14 cellular contexts compared by ENCODE assay signal in genomic region chr17:30954046-30954805, GRCh38. TPM values are rescaled to one million over a fixed set of nuclear protein-coding genes. Genes with fewer than 3 reads are reported as not detected.
A peak's percentile ranks its signal among the peaks of the same experiment; 100 is the strongest.
DNase-seq lines count a peak whose midpoint lies in the region; ATAC-seq and TF ChIP-seq lines count a peak whose summit lies in the region.
"Had no signal": no experiment of that assay in that cellular context is flagged by ENCODE, and none has a peak within 500 bp of the region (broad histone marks: within the 10 kb centered on the region; RNA-seq: fewer than 3 reads in every experiment).

No MANE protein-coding gene starts in this region.

- H3K4me3 Mint-ChIP-seq in CD14-positive monocyte = peak overlapping the region; percentile 64 to 78
- H3K4me3 Mint-ChIP-seq: activated CD8-positive, alpha-beta memory T cell treated with anti-CD3 and anti-CD28 coated beads, Interleukin-2, amount 10 ng/mL, durations not matched to agents 7 days and 5 days; natural killer cell treated with Interleukin-12 subunit alpha and Interleukin-12 subunit beta and Interleukin-15 and Interleukin-18, amount 100 ng/mL, for 72 hours had no signal

- peaks cover 36 to 63% of the 10 kb centered on the region in 2 donors for H3K36me3 Mint-ChIP-seq in CD14-positive monocyte
- H3K36me3 Mint-ChIP-seq: activated CD8-positive, alpha-beta memory T cell treated with anti-CD3 and anti-CD28 coated beads, Interleukin-2, amount 10 ng/mL, durations not matched to agents 7 days and 5 days; natural killer cell treated with Interleukin-12 subunit alpha and Interleukin-12 subunit beta and Interleukin-15 and Interleukin-18, amount 100 ng/mL, for 72 hours had no signal

- no peak overlapping the region for H3K4me3 ChIP-seq in OCI-LY7 (ENCODE audit: low read depth, low read length, poor library complexity, severe bottlenecking)
- no peak overlapping the region for H3K4me3 ChIP-seq in gastroesophageal sphincter
- H3K4me3 ChIP-seq: stomach had no signal

- H3K27me3 Mint-ChIP-seq in CD14-positive monocyte (ENCODE audit: low read depth in 3 of 3) = peaks cover 0 to 6% (median 4%) of the 10 kb centered on the region in 3 donors

- peaks cover 93% of the 10 kb centered on the region for H3K4me1 Mint-ChIP-seq in CD14-positive monocyte
- H3K4me1 Mint-ChIP-seq: activated CD8-positive, alpha-beta memory T cell treated with anti-CD3 and anti-CD28 coated beads, Interleukin-2, amount 10 ng/mL, durations not matched to agents 7 days and 5 days had no signal

- H3K9me3 ChIP-seq in OCI-LY7 (ENCODE audit: low read length) (0 out of 2 replicates have a peak, but pooled peaks cover 6% of the 10 kb centered on the region), gastroesophageal sphincter (no peaks in the 10 kb centered on the region)
- H3K9me3 ChIP-seq: stomach had no signal

- intact Hi-C loops in CD14-positive monocyte (cut with micrococcal nuclease) = loop anchor here (1.0 to 10.0 kb wide), 5 partner anchors 16 to 538 kb away; partner anchors contain the start of gene EVI2B (in 1 of the 2)
- intact Hi-C loops in OCI-LY7 (cut with micrococcal nuclease; ENCODE audit: unreplicated experiment) = no loop called here
- intact Hi-C loops in posterior vena cava (cut with DNase I) = no loop called here

- H3K27me3 ChIP-seq in gastroesophageal sphincter = no peaks in the 10 kb centered on the region
- H3K27me3 ChIP-seq: stomach had no signal

- 76 to 100% methylated on average over 1 to 2 of the region's 6 CpGs for WGBS in gastroesophageal sphincter (ENCODE audit: low coverage in 1 of 2), 2 donors

- H3K4me2 ChIP-seq in OCI-LY7 (ENCODE audit: low read length) = peak overlapping the region; percentile 21

- DNase-seq in CD14-positive monocyte (ENCODE audit: low spot score) = peak; percentile 61
- no peak for DNase-seq in OCI-LY7 (ENCODE audit: low spot score)
- DNase-seq in posterior vena cava (ENCODE audit: low spot score) = peak; percentile 49
- DNase-seq in NCI-H524 treated with DMSO at 0.1 percent for 48 hours (lab: John Stamatoyannopoulos, UW) = no peak
- DNase-seq in stimulated activated naive CD4-positive, alpha-beta T cell treated with Interleukin-2 at 50 U/mL for 16 hours (lab: John Stamatoyannopoulos, UW) = no peak
- no peak for DNase-seq in NCI-H1694 treated with DMSO at 0.1 percent for 48 hours (lab: John Stamatoyannopoulos, UW)
- DNase-seq: activated CD8-positive, alpha-beta memory T cell treated with anti-CD3 and anti-CD28 coated beads, Interleukin-2, amount 10 ng/mL, durations not matched to agents 7 days and 5 days; NCI-H1105; NCI-H748 treated with DMSO at 0.1 percent for 48 hours; stomach; T-helper 1 cell had no signal

- H3K9me3 Mint-ChIP-seq in CD14-positive monocyte = peaks cover 0 to 3% (median 0%) of the 10 kb centered on the region in 7 donors
- H3K9me3 Mint-ChIP-seq: natural killer cell treated with Interleukin-12 subunit alpha and Interleukin-12 subunit beta and Interleukin-15 and Interleukin-18, amount 100 ng/mL, for 72 hours had no signal

- H3K9me2 ChIP-seq in OCI-LY7 (ENCODE audit: insufficient read depth, low read length) = no peaks in the 10 kb centered on the region

- H3K27ac ChIP-seq in OCI-LY7 (ENCODE audit: low read depth, low read length, poor library complexity, severe bottlenecking) (peak overlapping the region; percentile 12), gastroesophageal sphincter (peak overlapping the region in 3 of 4 donors; percentile 22 to 48 (median 23))

- TF ChIP-seq POLR2A in gastroesophageal sphincter (IDR thresholded peaks at IDR 0.05) = no peak

- POLR2A ChIA-PET in OCI-LY7 (lab: Charles Lee) = no interaction called here

- no peak for TF ChIP-seq CTCF in CD14-positive monocyte (IDR thresholded peaks at IDR 0.05)
- TF ChIP-seq CTCF in OCI-LY7 (conservative IDR thresholded peaks at IDR 0.05; ENCODE audit: low read length) = no peak
- TF ChIP-seq CTCF in gastroesophageal sphincter (IDR thresholded peaks at IDR 0.05) = no peak

- no peak for TF ChIP-seq EP300 in gastroesophageal sphincter (IDR thresholded peaks at IDR 0.05)

- H3K27ac Mint-ChIP-seq in CD14-positive monocyte = peak overlapping the region; percentile 95 to 99 (median 97)
- H3K27ac Mint-ChIP-seq: activated CD8-positive, alpha-beta memory T cell treated with anti-CD3 and anti-CD28 coated beads, Interleukin-2, amount 10 ng/mL, durations not matched to agents 7 days and 5 days; natural killer cell treated with Interleukin-12 subunit alpha and Interleukin-12 subunit beta and Interleukin-15 and Interleukin-18, amount 100 ng/mL, for 72 hours had no signal

- H2AFZ ChIP-seq in OCI-LY7 (ENCODE audit: low read length) = peak overlapping the region; percentile 27; the same call in 1 of the 2 replicates

- H3K79me2 ChIP-seq in OCI-LY7 (ENCODE audit: insufficient read depth, low read depth, low read length) = no peaks in the 10 kb centered on the region

- H3K36me3 ChIP-seq in OCI-LY7 (ENCODE audit: insufficient read depth, low read length) = no peaks in the 10 kb centered on the region
- H3K36me3 ChIP-seq in gastroesophageal sphincter = no peaks in the 10 kb centered on the region
- H3K36me3 ChIP-seq: stomach had no signal

- H4K20me1 ChIP-seq in OCI-LY7 (ENCODE audit: insufficient read depth, low read length) = no peaks in the 10 kb centered on the region

- no TSS peak for BruUV-seq in OCI-LY7 (replicated peaks; lab: Mats Ljungman, UMichigan)

- CTCF ChIA-PET in OCI-LY7 (lab: Charles Lee; ENCODE audit: unreplicated experiment) = no interaction called here

- H3K4me1 ChIP-seq in OCI-LY7 (ENCODE audit: insufficient read depth, low read length, poor library complexity, severe bottlenecking) (peaks cover 58% of the 10 kb centered on the region), gastroesophageal sphincter (peaks cover 0 to 15% (median 3%) of the 10 kb centered on the region in 3 donors)

- no peak for ATAC-seq in gastroesophageal sphincter
- no peak for ATAC-seq in GM21360 (IDR thresholded peaks at IDR 0.05; ENCODE audit: unreplicated experiment)
- ATAC-seq: activated CD8-positive, alpha-beta memory T cell treated with anti-CD3 and anti-CD28 coated beads, Interleukin-2, amount 10 ng/mL, durations not matched to agents 7 days and 5 days; natural killer cell treated with Interleukin-12 subunit alpha and Interleukin-12 subunit beta and Interleukin-15 and Interleukin-18, amount 100 ng/mL, for 72 hours had no signal

RNA-seq across cellular contexts. Expression of gene RNF135, which starts 16.6 kb away (rescaled TPM):
- polyA plus RNA-seq in CD14-positive monocyte = 10 to 100 TPM; 51.4 to 66.6 TPM
- not detected in 2 replicates for total RNA-seq in OCI-LY7 (2014; rRNA removed; shearing (Covaris generic))
- 0.29 TPM in 1 of 2 replicates, not detected in the other for total RNA-seq in OCI-LY7 (2022)
- total RNA-seq in gastroesophageal sphincter = 10 to 100 TPM; 18.2 to 22.3 (median 20.3) TPM
- 10 to 100 TPM; 16.7 to 23.6 TPM for total RNA-seq in posterior vena cava

RNA-seq across cellular contexts. Expression of gene ADAP2, which starts 32.5 kb away (rescaled TPM):
- 10 to 100 TPM; 36.1 to 39.8 TPM for polyA plus RNA-seq in CD14-positive monocyte
- 1.4 TPM in 1 of 2 replicates, not detected in the other for total RNA-seq in OCI-LY7 (2014; rRNA removed; shearing (Covaris generic))
- total RNA-seq in OCI-LY7 (2022) (2.6 and 2.8 TPM in 2 replicates), gastroesophageal sphincter (10 to 100 TPM; 10.6 to 20.9 (median 12.6) TPM), posterior vena cava (10 to 100 TPM; 18.8 to 28.1 TPM)

RNA-seq across cellular contexts. Expression of gene TEFM, which starts 48.2 kb away (rescaled TPM):
- polyA plus RNA-seq in CD14-positive monocyte = 10 to 100 TPM in 1 of 2 donors, 1 to 10 TPM in 1; 6.5 to 14.6 TPM
- total RNA-seq in OCI-LY7 (2014; rRNA removed; shearing (Covaris generic)) = 13.1 and 14.8 TPM in 2 replicates
- total RNA-seq in OCI-LY7 (2022) (14.9 and 19.9 TPM in 2 replicates), gastroesophageal sphincter (10 to 100 TPM in 1 of 4 donors, 1 to 10 TPM in 3; 4.8 to 14.9 (median 7.5) TPM), posterior vena cava (10 to 100 TPM; 15.1 to 15.8 TPM)

Comparison
In these comparisons a context has a peak if more than half of its experiments do, and no peak if none do; other contexts are left out.
1. DNase-seq: peak in CD14-positive monocyte (single experiment) and posterior vena cava (single experiment); none in OCI-LY7 (single experiment), NCI-H524 treated with DMSO at 0.1 percent for 48 hours (single experiment), stimulated activated naive CD4-positive, alpha-beta T cell treated with Interleukin-2 at 50 U/mL for 16 hours (single experiment) and NCI-H1694 treated with DMSO at 0.1 percent for 48 hours (single experiment).
2. RNA of gene RNF135, which starts 16.6 kb away (total RNA-seq): 16.7 to 23.6 TPM in posterior vena cava and 18.2 to 22.3 TPM in gastroesophageal sphincter; 0.29 TPM in OCI-LY7; every median in the first group is over 10 times any median in the second.
3. intact Hi-C loops: an anchor here in CD14-positive monocyte (1.0 to 10.0 kb wide); none called in OCI-LY7 and posterior vena cava.